Comparison of ENCODE assay signal across 1 cellular context in genomic region chr6:166382933-166383816, GRCh38.
TF ChIP-seq lines count a peak whose summit lies in the region.

TSS of gene MPC1 (minus strand) at chr6:166382940. CDS start at chr6:166382876, 64 bp downstream.

TF ChIP-seq in K562, 482 proteins besides CTCF, POLR2A, EP300 and RAD21 (continued from another document):
- no peak for TF ChIP-seq RERE (CRISPR knock-in tag; IDR thresholded peaks at IDR 0.05; ENCODE audit: borderline replicate concordance)
- no peak for TF ChIP-seq CREBBP (IDR thresholded peaks at IDR 0.05; ENCODE audit: low read depth, low read length)
- no peak for TF ChIP-seq HMG20A (CRISPR knock-in tag; conservative IDR thresholded peaks at IDR 0.05)
- TF ChIP-seq PHF21A (IDR thresholded peaks at IDR 0.05; ENCODE audit: borderline replicate concordance, low read depth): no peak
- TF ChIP-seq HNRNPLL (IDR thresholded peaks at IDR 0.05; ENCODE audit: low read depth, low read length, poor library complexity, severe bottlenecking): peak; percentile 97
- no peak for TF ChIP-seq BMI1 (IDR thresholded peaks at IDR 0.05; ENCODE audit: low read length)
- 0 out of 2 replicates have a peak, but pooled peaks have one; percentile 10 for TF ChIP-seq ETV1 (tag; conservative IDR thresholded peaks at IDR 0.05; ENCODE audit: low read depth)
- no peak for TF ChIP-seq TRIM24 (IDR thresholded peaks at IDR 0.05)
- peak; percentile 74; the same call in 1 of the 2 replicates for TF ChIP-seq NR4A1 (CRISPR knock-in tag; IDR thresholded peaks at IDR 0.05)
- peak; percentile 43; the same call in 1 of the 2 replicates for TF ChIP-seq NR4A1 (tag; IDR thresholded peaks at IDR 0.05)
- peak; percentile 69 to 79; a peak in 2 of 4 replicates for TF ChIP-seq SIN3A (IDR thresholded peaks at IDR 0.05; ENCODE audit: borderline replicate concordance in 2 of 2, control insufficient read depth in 1 of 2, low read depth in 2 of 2, low read length in 2 of 2)
- no peak for TF ChIP-seq ARNT (IDR thresholded peaks at IDR 0.05)
- TF ChIP-seq SMAD1 (IDR thresholded peaks at IDR 0.05; ENCODE audit: low read depth, low read length, partially characterized antibody): peak; percentile 7
- TF ChIP-seq SAP30 (IDR thresholded peaks at IDR 0.05; ENCODE audit: borderline replicate concordance, insufficient read depth, low read depth, low read length, poor library complexity, severe bottlenecking): peak; percentile 93
- TF ChIP-seq ZNF583 (CRISPR knock-in tag; IDR thresholded peaks at IDR 0.05): peak; percentile 78; the same call in 1 of the 2 replicates
- no peak for TF ChIP-seq ZBTB26 (CRISPR knock-in tag; IDR thresholded peaks at IDR 0.05)
- no peak for TF ChIP-seq PBX2 (CRISPR knock-in tag; IDR thresholded peaks at IDR 0.05; ENCODE audit: low read depth)
- no peak for TF ChIP-seq PBX2 (tag; conservative IDR thresholded peaks at IDR 0.05; ENCODE audit: low read depth)
- TF ChIP-seq RB1 (IDR thresholded peaks at IDR 0.05; ENCODE audit: low read depth): peak; percentile 90; the same call in 1 of the 2 replicates
- peak; percentile 90 for TF ChIP-seq MYC (IDR thresholded peaks at IDR 0.05; ENCODE audit: low read depth, low read length)
- TF ChIP-seq MYC (CRISPR knock-in tag; IDR thresholded peaks at IDR 0.05; ENCODE audit: borderline replicate concordance, low read depth): no peak
TF ChIP-seq in K562: peak in this region for 137.
